ENCODE assay signal across 14 cellular contexts in the genomic region with DNA sequence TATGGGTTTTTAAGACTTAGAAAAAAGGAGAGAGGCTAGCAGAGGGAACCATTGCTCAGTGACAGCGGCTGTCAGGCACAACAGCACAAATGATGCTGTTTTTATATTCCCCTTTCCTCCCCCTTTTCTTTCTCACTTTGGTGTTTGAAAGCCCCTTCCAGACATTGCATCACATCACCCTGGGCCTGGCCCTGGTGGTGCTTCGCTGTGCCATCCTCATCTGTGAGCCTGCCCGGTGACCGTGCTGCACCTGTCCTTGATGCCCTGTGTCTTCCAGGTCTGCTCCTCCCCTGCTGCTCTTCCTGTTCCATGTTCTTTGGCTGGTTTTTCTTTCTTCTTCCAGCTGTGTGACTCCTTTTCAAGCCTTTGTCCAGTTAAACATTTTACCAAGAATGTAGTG. TPM values are rescaled to one million over a fixed set of nuclear protein-coding genes. Genes with fewer than 3 reads are reported as not detected.
A peak's percentile ranks its signal among the peaks of the same experiment; 100 is the strongest.
DNase-seq lines count a peak whose midpoint lies in the region; TF ChIP-seq lines count a peak whose summit lies in the region.
"Had no signal": no experiment of that assay in that cellular context is flagged by ENCODE, and none has a peak within 500 bp of the region (broad histone marks: within the 10 kb centered on the region; RNA-seq: fewer than 3 reads in every experiment).

No MANE protein-coding gene starts in this region.

- H3K27me3 Mint-ChIP-seq in activated naive CD8-positive, alpha-beta T cell, result no peaks in the 10 kb centered on the region
- no peaks in the 10 kb centered on the region for H3K27me3 Mint-ChIP-seq in activated naive CD8-positive, alpha-beta T cell treated with anti-CD3 and anti-CD28 coated beads for 36 hours
- H3K27me3 Mint-ChIP-seq in neural crest cell (ENCODE audit: low read depth), result no peaks in the 10 kb centered on the region

- intact Hi-C loops in transverse colon (cut with DNase I; ENCODE audit: low total_unique reads), result no loop called here

- no peak overlapping the region for H3K4me3 Mint-ChIP-seq in activated naive CD8-positive, alpha-beta T cell
- no peak overlapping the region for H3K4me3 Mint-ChIP-seq in activated naive CD8-positive, alpha-beta T cell treated with anti-CD3 and anti-CD28 coated beads for 36 hours
- no peak overlapping the region for H3K4me3 Mint-ChIP-seq in neural crest cell

- H3K4me1 Mint-ChIP-seq in activated naive CD8-positive, alpha-beta T cell (ENCODE audit: low read depth), result peaks cover 15% of the 10 kb centered on the region
- H3K4me1 Mint-ChIP-seq in activated naive CD8-positive, alpha-beta T cell treated with anti-CD3 and anti-CD28 coated beads for 36 hours, result peaks cover 2% of the 10 kb centered on the region
- peaks cover 22% of the 10 kb centered on the region for H3K4me1 Mint-ChIP-seq in neural crest cell

- in situ Hi-C loops in transverse colon (cut with MboI; ENCODE audit: low pct_ligation_motif_present in 1 of 4, low pct_unique_long_range_greater_than_20kb in 1 of 4, low sequenced_read_pairs in 3 of 4), result no loop called here

- peaks cover 0 to 58% (median 35%) of the 10 kb centered on the region in 4 donors for H3K4me1 ChIP-seq in transverse colon

- no peak for TF ChIP-seq POLR2A in transverse colon (IDR thresholded peaks at IDR 0.05)

- TF ChIP-seq EP300 in transverse colon (IDR thresholded peaks at IDR 0.05; ENCODE audit: low read depth), result no peak

- H3K36me3 ChIP-seq in transverse colon, result peaks cover 0 to 29% (median 11%) of the 10 kb centered on the region in 4 donors

- no peaks in the 10 kb centered on the region for H3K9me3 Mint-ChIP-seq in activated naive CD8-positive, alpha-beta T cell (ENCODE audit: low read depth)
- no peaks in the 10 kb centered on the region for H3K9me3 Mint-ChIP-seq in activated naive CD8-positive, alpha-beta T cell treated with anti-CD3 and anti-CD28 coated beads for 36 hours
- no peaks in the 10 kb centered on the region for H3K9me3 Mint-ChIP-seq in neural crest cell

- no peaks in the 10 kb centered on the region for H3K9me3 ChIP-seq in transverse colon

- peak overlapping the region; percentile 56 to 61 for H3K27ac ChIP-seq in coronary artery
- peak overlapping the region in 3 of 4 donors; percentile 15 to 34 (median 19) for H3K27ac ChIP-seq in transverse colon
- H3K27ac ChIP-seq: HL-60 had no signal

- TF ChIP-seq CTCF in coronary artery (IDR thresholded peaks at IDR 0.05), result no peak
- no peak for TF ChIP-seq CTCF in neural crest cell (conservative IDR thresholded peaks at IDR 0.05)
- no peak for TF ChIP-seq CTCF in transverse colon (IDR thresholded peaks at IDR 0.05)

- H3K27me3 ChIP-seq in transverse colon, result no peaks in the 10 kb centered on the region

- peak overlapping the region; percentile 19 for H3K27ac Mint-ChIP-seq in activated naive CD8-positive, alpha-beta T cell
- H3K27ac Mint-ChIP-seq in activated naive CD8-positive, alpha-beta T cell treated with anti-CD3 and anti-CD28 coated beads for 36 hours, result no peak overlapping the region
- peak overlapping the region; percentile 22 for H3K27ac Mint-ChIP-seq in neural crest cell (ENCODE audit: unreplicated experiment)

- H3K36me3 Mint-ChIP-seq in activated naive CD8-positive, alpha-beta T cell, result peaks cover 6% of the 10 kb centered on the region
- peaks cover 8% of the 10 kb centered on the region for H3K36me3 Mint-ChIP-seq in activated naive CD8-positive, alpha-beta T cell treated with anti-CD3 and anti-CD28 coated beads for 36 hours
- H3K36me3 Mint-ChIP-seq in neural crest cell (ENCODE audit: low read depth), result peaks cover 14% of the 10 kb centered on the region

- DNase-seq in activated naive CD8-positive, alpha-beta T cell treated with anti-CD3 and anti-CD28 coated beads for 36 hours, result no peak
- no peak for DNase-seq in coronary artery (ENCODE audit: low spot score)
- no peak for DNase-seq in neural crest cell (ENCODE audit: low read depth, low spot score)
- no peak for DNase-seq in transverse colon
- no peak for DNase-seq in stimulated activated naive CD4-positive, alpha-beta T cell (lab: John Stamatoyannopoulos, UW)
- DNase-seq in stimulated activated CD4-positive, alpha-beta T cell treated with anti-CD3 and anti-CD28 coated beads, Interleukin-1b, Interleukin-23, amount 100 ng/mL, for 48 hours, result no peak
- DNase-seq in iPS-NIHi7 (ENCODE audit: extremely low spot score), result no peak
- DNase-seq: activated CD4-positive, alpha-beta T cell treated with anti-CD3 and anti-CD28 coated beads for 4 hours; DND-41; NCI-H2029 treated with DMSO at 0.1 percent for 48 hours; small intestine had no signal

- H3K4me3 ChIP-seq in coronary artery (peak overlapping the region; percentile 29), transverse colon (no peak overlapping the region)
- H3K4me3 ChIP-seq: GM12878 had no signal

- 69 to 72% methylated on average over 3 to 4 of the region's 4 CpGs for WGBS in transverse colon (ENCODE audit: low coverage in 1 of 2), 2 donors

RNA-seq across cellular contexts. Expression of a gene that starts 24.8 kb away (rescaled TPM):
- total RNA-seq in activated naive CD8-positive, alpha-beta T cell treated with anti-CD3 and anti-CD28 coated beads for 36 hours, result 10 to 100 TPM; 88.0 to 88.6 TPM
- total RNA-seq in neural crest cell (173 and 180 TPM in 2 replicates), transverse colon (100 to 1,000 TPM; 205 to 427 (median 291) TPM)
